ENCODE assay signal across 18 cellular contexts in genomic region chr19:634975-635652, GRCh38. TPM values are rescaled to one million over a fixed set of nuclear protein-coding genes. Genes with fewer than 3 reads are reported as not detected.
DNase-seq lines count a peak whose midpoint lies in the region; ATAC-seq and TF ChIP-seq lines count a peak whose summit lies in the region.
"Had no signal": no experiment of that assay in that cellular context is flagged by ENCODE, and none has a peak within 500 bp of the region (broad histone marks: within the 10 kb centered on the region; RNA-seq: fewer than 3 reads in every experiment).

No MANE protein-coding gene starts in this region.

- H4K20me1 ChIP-seq in MM.1S (ENCODE audit: insufficient read depth, low read length), result no peaks in the 10 kb centered on the region

- intact Hi-C loops in lower lobe of right lung (cut with DNase I), result no loop called here
- intact Hi-C loops in upper lobe of right lung (cut with DNase I), result no loop called here

- H3K79me1 ChIP-seq in trophoblast cell (ENCODE audit: low read length), result peaks cover 10% of the 10 kb centered on the region

- peaks cover 12% of the 10 kb centered on the region for H3K27me3 ChIP-seq in NT2/D1 (ENCODE audit: insufficient read depth, insufficient read length)
- H3K27me3 ChIP-seq in lower lobe of right lung (ENCODE audit: low read depth), result no peaks in the 10 kb centered on the region
- H3K27me3 ChIP-seq in trophoblast cell (ENCODE audit: insufficient read depth, low read length), result no peaks in the 10 kb centered on the region
- no peaks in the 10 kb centered on the region for H3K27me3 ChIP-seq in upper lobe of right lung
- peaks cover 6% of the 10 kb centered on the region; the same call in 1 of the 2 replicates for H3K27me3 ChIP-seq in MM.1S (replicated peaks; ENCODE audit: insufficient read depth, low read length)

- no peak overlapping the region for H3K4ac ChIP-seq in trophoblast cell (ENCODE audit: low read depth, low read length)

- POLR2A ChIA-PET in activated CD4-positive, alpha-beta T cell treated with anti-CD3 and anti-CD28 coated beads, Interleukin-2, amount 10 ng/mL, durations not matched to agents 7 days and 5 days (lab: Charles Lee), result no interaction called here

- no peak overlapping the region for H2AK5ac ChIP-seq in trophoblast cell (ENCODE audit: low read length)

- H3K4me1 ChIP-seq in NT2/D1 (ENCODE audit: insufficient read depth, insufficient read length), result peaks cover 14% of the 10 kb centered on the region
- H3K4me1 ChIP-seq in lower lobe of right lung, result peaks cover 31% of the 10 kb centered on the region
- peaks cover 22 to 23% of the 10 kb centered on the region in 2 experiments for H3K4me1 ChIP-seq in trophoblast cell (ENCODE audit: control insufficient read depth in 1 of 2, insufficient read depth in 2 of 2, low read length in 2 of 2)
- H3K4me1 ChIP-seq in upper lobe of right lung, result peaks cover 32% of the 10 kb centered on the region
- H3K4me1 ChIP-seq in MM.1S (ENCODE audit: low read length), result peaks cover 13% of the 10 kb centered on the region

- TF ChIP-seq CTCF in lower lobe of right lung (IDR thresholded peaks at IDR 0.05) (no peak), upper lobe of right lung (IDR thresholded peaks at IDR 0.05) (no peak), MM.1S (IDR thresholded peaks at IDR 0.05; ENCODE audit: low read length) (no peak)

- H3K36me3 ChIP-seq in NT2/D1 (ENCODE audit: insufficient read depth, insufficient read length, low read length), result peaks cover 11% of the 10 kb centered on the region
- H3K36me3 ChIP-seq in lower lobe of right lung, result peaks cover 9% of the 10 kb centered on the region
- peaks cover 2 to 5% of the 10 kb centered on the region in 2 experiments for H3K36me3 ChIP-seq in trophoblast cell (ENCODE audit: control insufficient read depth in 1 of 2, insufficient read depth in 2 of 2, low read length in 2 of 2)
- H3K36me3 ChIP-seq in upper lobe of right lung, result no peaks in the 10 kb centered on the region
- H3K36me3 ChIP-seq in MM.1S (replicated peaks; ENCODE audit: insufficient read depth, low read length), result no peaks in the 10 kb centered on the region

- no peaks in the 10 kb centered on the region for H3K9me3 Mint-ChIP-seq in activated CD4-positive, alpha-beta T cell treated with anti-CD3 and anti-CD28 coated beads, Interleukin-2, amount 10 ng/mL, durations not matched to agents 7 days and 5 days

- H3K79me2 ChIP-seq in trophoblast cell (ENCODE audit: control insufficient read depth, insufficient read depth, low read length, poor library complexity), result peaks cover 9% of the 10 kb centered on the region
- H3K79me2 ChIP-seq in MM.1S (ENCODE audit: low read length), result peaks cover 41% of the 10 kb centered on the region

- H3K14ac ChIP-seq in trophoblast cell (ENCODE audit: low read length), result no peak overlapping the region

- DNase-seq in activated CD4-positive, alpha-beta T cell treated with anti-CD3 and anti-CD28 coated beads, Interleukin-2, amount 10 ng/mL, durations not matched to agents 7 days and 5 days, result no peak
- DNase-seq in activated CD4-positive, alpha-beta T cell treated with anti-CD3 and anti-CD28 coated beads for 1 hour, result no peak
- DNase-seq in NT2/D1 (ENCODE audit: low read depth, low spot score), result no peak
- DNase-seq in lower lobe of right lung, result no peak
- DNase-seq in trophoblast cell, result peak; percentile 49 to 68
- no peak for DNase-seq in upper lobe of right lung
- DNase-seq in MM.1S, result no peak
- DNase-seq in activated gamma-delta T cell (lab: John Stamatoyannopoulos, UW), result no peak
- DNase-seq: 8988T, COR-L47, DMS153, HCEC 1CT, NCI-H146, NCI-H2107, NCI-H226, NCI-H526 treated with DMSO at 0.1 percent for 48 hours, SHP77 had no signal

- no peak overlapping the region for H3K18ac ChIP-seq in trophoblast cell (ENCODE audit: low read length)

- H3K4me2 ChIP-seq in trophoblast cell (ENCODE audit: low read length) (no peak overlapping the region), MM.1S (ENCODE audit: low read depth, low read length) (no peak overlapping the region)

- peaks cover 9% of the 10 kb centered on the region for H3F3A ChIP-seq in MM.1S (ENCODE audit: insufficient read depth, low read length)

- no peak overlapping the region for H3K4me3 Mint-ChIP-seq in activated CD4-positive, alpha-beta T cell treated with anti-CD3 and anti-CD28 coated beads, Interleukin-2, amount 10 ng/mL, durations not matched to agents 7 days and 5 days
- H3K4me3 Mint-ChIP-seq: CD14-positive monocyte had no signal

- no peaks in the 10 kb centered on the region for H3K9me2 ChIP-seq in MM.1S (replicated peaks; ENCODE audit: insufficient read depth, low read length)

- H4K8ac ChIP-seq in trophoblast cell (ENCODE audit: low read depth, low read length), result no peak overlapping the region

- peaks cover 2% of the 10 kb centered on the region for H3K27me3 Mint-ChIP-seq in activated CD4-positive, alpha-beta T cell treated with anti-CD3 and anti-CD28 coated beads, Interleukin-2, amount 10 ng/mL, durations not matched to agents 7 days and 5 days

- no peak overlapping the region for H3K27ac ChIP-seq in lower lobe of right lung
- H3K27ac ChIP-seq in trophoblast cell (ENCODE audit: low read depth, low read length), result no peak overlapping the region
- no peak overlapping the region for H3K27ac ChIP-seq in upper lobe of right lung
- H3K27ac ChIP-seq in MM.1S (ENCODE audit: low read length), result no peak overlapping the region

- WGBS in trophoblast cell (ENCODE audit: extremely low coverage, insufficient coverage, insufficient read length), result no CpG with 5 or more reads among the region's 16 CpGs

- no peak overlapping the region for H3K23ac ChIP-seq in trophoblast cell (ENCODE audit: low read length)

- CTCF ChIA-PET in activated CD4-positive, alpha-beta T cell treated with anti-CD3 and anti-CD28 coated beads, Interleukin-2, amount 10 ng/mL, durations not matched to agents 7 days and 5 days (lab: Charles Lee), result interaction anchor here (1.3 kb wide), 1 partner anchor 8 kb away, joined by 4 read pairs; no protein-coding TSS in a partner anchor

- no peak overlapping the region for H2BK120ac ChIP-seq in trophoblast cell (ENCODE audit: insufficient read depth, low read length, poor library complexity)

- peak overlapping the region; percentile 27 for H3K27ac Mint-ChIP-seq in activated CD4-positive, alpha-beta T cell treated with anti-CD3 and anti-CD28 coated beads, Interleukin-2, amount 10 ng/mL, durations not matched to agents 7 days and 5 days

- no peak overlapping the region for H4K91ac ChIP-seq in trophoblast cell (ENCODE audit: low read depth, low read length)

- no peak overlapping the region for H2BK5ac ChIP-seq in trophoblast cell (ENCODE audit: low read depth, low read length, poor library complexity)

- peaks cover 8% of the 10 kb centered on the region for H3K36me3 Mint-ChIP-seq in activated CD4-positive, alpha-beta T cell treated with anti-CD3 and anti-CD28 coated beads, Interleukin-2, amount 10 ng/mL, durations not matched to agents 7 days and 5 days (ENCODE audit: low read depth)

- H3K4me1 Mint-ChIP-seq in activated CD4-positive, alpha-beta T cell treated with anti-CD3 and anti-CD28 coated beads, Interleukin-2, amount 10 ng/mL, durations not matched to agents 7 days and 5 days, result peaks cover 27% of the 10 kb centered on the region

- H2AFZ ChIP-seq in trophoblast cell (ENCODE audit: insufficient read depth, low read length, poor library complexity), result no peak overlapping the region
- no peak overlapping the region for H2AFZ ChIP-seq in MM.1S (ENCODE audit: low read length)

- H4K12ac ChIP-seq in trophoblast cell (ENCODE audit: low read depth, low read length), result no peak overlapping the region

- no peaks in the 10 kb centered on the region for H3K9me3 ChIP-seq in NT2/D1 (ENCODE audit: insufficient read depth, low read length)
- H3K9me3 ChIP-seq in lower lobe of right lung, result no peaks in the 10 kb centered on the region
- peaks cover 6% of the 10 kb centered on the region for H3K9me3 ChIP-seq in trophoblast cell (ENCODE audit: insufficient read depth, low read depth, low read length)
- no peaks in the 10 kb centered on the region for H3K9me3 ChIP-seq in upper lobe of right lung
- H3K9me3 ChIP-seq in MM.1S (replicated peaks; ENCODE audit: insufficient read depth, low read length), result no peaks in the 10 kb centered on the region

- peak in 1 of 2 donors; percentile 1 for ATAC-seq in lower lobe of right lung
- ATAC-seq in upper lobe of right lung, result no peak

- H3K4me3 ChIP-seq in NT2/D1 (ENCODE audit: insufficient read length, low read depth) (no peak overlapping the region), lower lobe of right lung (peak overlapping the region; percentile 91), trophoblast cell (ENCODE audit: low read depth, low read length) (no peak overlapping the region), upper lobe of right lung (no peak overlapping the region), MM.1S (ENCODE audit: low read length) (no peak overlapping the region)

- H3K9ac ChIP-seq in NT2/D1 (ENCODE audit: insufficient read length, low read depth) (peak overlapping the region; percentile 26), trophoblast cell (ENCODE audit: low read length) (no peak overlapping the region), MM.1S (ENCODE audit: low read length) (no peak overlapping the region)

- H2BK12ac ChIP-seq in trophoblast cell (ENCODE audit: low read length), result no peak overlapping the region

RNA-seq across cellular contexts. Expression of gene POLRMT, which starts 1.8 kb away (rescaled TPM):
- 10 to 100 TPM; 42.1 to 52.3 TPM for total RNA-seq in activated CD4-positive, alpha-beta T cell treated with anti-CD3 and anti-CD28 coated beads, Interleukin-2, amount 10 ng/mL, durations not matched to agents 7 days and 5 days
- total RNA-seq in lower lobe of right lung, result 42.5 TPM
- polyA plus RNA-seq in trophoblast cell (2013), result 35.6 and 40.7 TPM in 2 replicates
- total RNA-seq in upper lobe of right lung, result 36.0 TPM

RNA-seq across cellular contexts. Expression of gene FGF22, which starts 4.6 kb away (rescaled TPM):
- under 1 TPM in 1 of 2 experiments, not detected in 1; 0.12 TPM for total RNA-seq in activated CD4-positive, alpha-beta T cell treated with anti-CD3 and anti-CD28 coated beads, Interleukin-2, amount 10 ng/mL, durations not matched to agents 7 days and 5 days
- 0.65 TPM for total RNA-seq in lower lobe of right lung
- 0.47 and 0.48 TPM in 2 replicates for polyA plus RNA-seq in trophoblast cell (2013)
- 0.52 TPM for total RNA-seq in upper lobe of right lung
- polyA plus RNA-seq: CD14-positive monocyte had no signal

RNA-seq across cellular contexts. Expression of gene RNF126, which starts 27.9 kb away (rescaled TPM):
- 10 to 100 TPM; 71.5 to 80.3 TPM for total RNA-seq in activated CD4-positive, alpha-beta T cell treated with anti-CD3 and anti-CD28 coated beads, Interleukin-2, amount 10 ng/mL, durations not matched to agents 7 days and 5 days
- total RNA-seq in lower lobe of right lung (27.0 TPM), upper lobe of right lung (32.9 TPM)
- polyA plus RNA-seq in trophoblast cell (2013), result 70.7 and 73.5 TPM in 2 replicates

RNA-seq across cellular contexts. Expression of gene FSTL3, which starts 41.1 kb away (rescaled TPM):
- total RNA-seq in activated CD4-positive, alpha-beta T cell treated with anti-CD3 and anti-CD28 coated beads, Interleukin-2, amount 10 ng/mL, durations not matched to agents 7 days and 5 days, result 1 to 10 TPM; 1.6 to 2.1 TPM
- total RNA-seq in lower lobe of right lung (48.0 TPM), upper lobe of right lung (114 TPM)
- 15.0 and 16.0 TPM in 2 replicates for polyA plus RNA-seq in trophoblast cell (2013)

RNA-seq across cellular contexts. Expression of gene HCN2, which starts 45.4 kb away (rescaled TPM):
- total RNA-seq in activated CD4-positive, alpha-beta T cell treated with anti-CD3 and anti-CD28 coated beads, Interleukin-2, amount 10 ng/mL, durations not matched to agents 7 days and 5 days, result 1 to 10 TPM; 2.6 to 3.2 TPM
- total RNA-seq in lower lobe of right lung (0.24 TPM), upper lobe of right lung (0.52 TPM)
- 0.73 and 0.79 TPM in 2 replicates for polyA plus RNA-seq in trophoblast cell (2013)
- polyA plus RNA-seq: CD14-positive monocyte had no signal

Comparison
In these comparisons a context has a peak if more than half of its experiments do, and no peak if none do; other contexts are left out.
1. DNase-seq: peak in trophoblast cell (2 of 2); none in activated CD4-positive, alpha-beta T cell treated with anti-CD3 and anti-CD28 coated beads, Interleukin-2, amount 10 ng/mL, durations not matched to agents 7 days and 5 days (single experiment), activated CD4-positive, alpha-beta T cell treated with anti-CD3 and anti-CD28 coated beads for 1 hour (single experiment), NT2/D1 (single experiment), lower lobe of right lung (single experiment), upper lobe of right lung (single experiment), MM.1S (single experiment) and activated gamma-delta T cell (single experiment).